ENCODE assay signal across 8 cellular contexts in the genomic region with DNA sequence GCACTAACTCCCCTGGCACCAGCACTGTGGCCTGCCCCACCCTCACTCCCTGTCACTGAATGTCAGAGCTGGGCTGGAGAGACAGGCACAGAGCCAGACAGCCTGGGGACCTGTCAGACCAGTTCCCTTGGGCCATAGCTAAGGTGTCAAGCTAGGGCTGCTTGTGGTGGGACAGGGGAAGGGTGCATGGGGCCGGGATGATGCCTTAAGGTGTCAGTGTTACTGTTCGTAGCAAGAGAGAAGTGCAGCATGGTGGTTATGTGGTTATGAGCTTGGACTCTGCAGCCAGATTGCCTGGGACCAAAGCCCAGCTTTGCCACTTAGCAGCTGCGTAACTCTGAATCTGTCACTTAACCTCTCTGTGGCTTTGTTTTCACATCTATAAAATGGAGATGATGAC. TPM values are rescaled to one million over a fixed set of nuclear protein-coding genes. Genes with fewer than 3 reads are reported as not detected.
A peak's percentile ranks its signal among the peaks of the same experiment; 100 is the strongest.
DNase-seq lines count a peak whose midpoint lies in the region; ATAC-seq and TF ChIP-seq lines count a peak whose summit lies in the region.

No MANE protein-coding gene starts in this region.

- no peak for TF ChIP-seq CTCF in spleen (IDR thresholded peaks at IDR 0.05 in 8 of 11, conservative IDR thresholded peaks at IDR 0.05 in 3 of 11)

- ATAC-seq in GM19035 (IDR thresholded peaks at IDR 0.05; ENCODE audit: unreplicated experiment) = peak; percentile 13
- peak; percentile 31 for ATAC-seq in HG03159 (IDR thresholded peaks at IDR 0.05; ENCODE audit: unreplicated experiment)

- peak overlapping the region in 1 of 2 donors; percentile 29 for H3K9ac ChIP-seq in duodenal mucosa (ENCODE audit: low read depth in 1 of 2, low read length in 2 of 2)

- DNase-seq in spleen = peak; percentile 66
- DNase-seq in NCI-H524 treated with DMSO at 0.1 percent for 48 hours (lab: John Stamatoyannopoulos, UW) = no peak
- DNase-seq in Kasumi-1 (lab: John Stamatoyannopoulos, UW) = no peak
- no peak for DNase-seq in GF-D8 (lab: John Stamatoyannopoulos, UW)
- no peak for DNase-seq in NCI-H1048 (lab: John Stamatoyannopoulos, UW)

- no peak for TF ChIP-seq POLR2A in spleen (IDR thresholded peaks at IDR 0.05)

- no peaks in the 10 kb centered on the region for H3K9me3 ChIP-seq in duodenal mucosa (ENCODE audit: control insufficient read depth in 1 of 2, low read length in 2 of 2)
- H3K9me3 ChIP-seq in spleen = no peaks in the 10 kb centered on the region

- peak overlapping the region; percentile 13 to 52 for H3K4me3 ChIP-seq in duodenal mucosa (ENCODE audit: low read depth in 1 of 2, low read length in 2 of 2)
- H3K4me3 ChIP-seq in spleen = peak overlapping the region in 2 of 8 donors; percentile 55 to 72

- H3K27me3 ChIP-seq in duodenal mucosa (ENCODE audit: control insufficient read depth in 1 of 2, insufficient read depth in 2 of 2, low read length in 2 of 2) (no peaks in the 10 kb centered on the region), spleen (replicated peaks in 1 of 7) (no peaks in the 10 kb centered on the region)

- peaks cover 55 to 59% of the 10 kb centered on the region in 2 donors for H3K4me1 ChIP-seq in duodenal mucosa (ENCODE audit: control insufficient read depth in 1 of 2, insufficient read depth in 2 of 2, low read length in 2 of 2)
- peaks cover 32 to 100% (median 86%) of the 10 kb centered on the region in 6 donors for H3K4me1 ChIP-seq in spleen

- H3K27ac ChIP-seq in duodenal mucosa (ENCODE audit: low read depth, low read length) (peak overlapping the region; percentile 26), spleen (peak overlapping the region in 7 of 8 donors; percentile 13 to 89 (median 78))

- intact Hi-C loops in spleen (cut with DNase I; ENCODE audit: low total_unique reads) = no loop called here

- WGBS in spleen, 5 donors = 40 to 66% (median 62%) methylated on average over 3 of the region's 3 CpGs

- H3K36me3 ChIP-seq in duodenal mucosa (ENCODE audit: control insufficient read depth in 1 of 2, insufficient read depth in 2 of 2, low read length in 2 of 2) = no peaks in the 10 kb centered on the region
- peaks cover 0 to 19% (median 0%) of the 10 kb centered on the region in 6 donors for H3K36me3 ChIP-seq in spleen

RNA-seq across cellular contexts. Expression of a gene that starts 3.8 kb away (rescaled TPM):
- 10 to 100 TPM; 50.6 to 84.3 (median 57.8) TPM for total RNA-seq in spleen
- 100 to 1,000 TPM in 1 of 3 donors, 10 to 100 TPM in 2; 21.4 to 116 (median 64.3) TPM for polyA plus RNA-seq in spleen

RNA-seq across cellular contexts. Expression of a gene that starts 18.2 kb away (rescaled TPM):
- 10 to 100 TPM; 20.2 to 66.4 (median 42.3) TPM for total RNA-seq in spleen
- polyA plus RNA-seq in spleen = 10 to 100 TPM in 1 of 3 donors, 1 to 10 TPM in 2; 8.4 to 24.1 (median 9.5) TPM

RNA-seq across cellular contexts. Expression of a gene that starts 29.6 kb away (rescaled TPM):
- under 1 TPM in 3 of 7 donors, not detected in 4; 0.32 to 0.92 (median 0.70) TPM for total RNA-seq in spleen
- polyA plus RNA-seq in spleen = under 1 TPM; 0.05 to 0.16 (median 0.13) TPM

RNA-seq across cellular contexts. Expression of a gene that starts 49.1 kb away (rescaled TPM):
- 10 to 100 TPM; 15.8 to 35.5 (median 27.1) TPM for total RNA-seq in spleen
- 10 to 100 TPM; 12.2 to 15.2 (median 14.4) TPM for polyA plus RNA-seq in spleen
